In genomic region chr16:81403601-81404391, GRCh38 we compare ENCODE assay signal across 1 cellular context.
TF ChIP-seq lines count a peak whose summit lies in the region.

No MANE protein-coding gene starts in this region.

TF ChIP-seq in K562, 482 proteins besides CTCF, POLR2A, EP300 and RAD21 (continued from another document and continues in another):
- TF ChIP-seq RERE (CRISPR knock-in tag; IDR thresholded peaks at IDR 0.05; ENCODE audit: borderline replicate concordance) (no peak), FUS (optimal IDR thresholded peaks at IDR 0.05; ENCODE audit: low read depth, low read length) (no peak), ZNF41 (CRISPR knock-in tag; conservative IDR thresholded peaks at IDR 0.05) (no peak), ZNF316 (IDR thresholded peaks at IDR 0.05) (no peak), RBM25 (IDR thresholded peaks at IDR 0.05; ENCODE audit: low read depth, low read length, severe bottlenecking) (no peak), ZNF695 (CRISPR knock-in tag; IDR thresholded peaks at IDR 0.05) (no peak), ZKSCAN8 (CRISPR knock-in tag; IDR thresholded peaks at IDR 0.05) (no peak), ZNF668 (CRISPR knock-in tag; IDR thresholded peaks at IDR 0.05) (no peak), ARHGAP35 (IDR thresholded peaks at IDR 0.05; ENCODE audit: partially characterized antibody) (no peak), SP1 (CRISPR knock-in tag; IDR thresholded peaks at IDR 0.05) (no peak; the same call in 1 of the 2 replicates), HLTF (IDR thresholded peaks at IDR 0.05) (0 out of 2 replicates have a peak, but pooled peaks have one; percentile 85), TAF15 (IDR thresholded peaks at IDR 0.05; ENCODE audit: low read depth, low read length) (no peak), ARID2 (IDR thresholded peaks at IDR 0.05) (peak; percentile 100), CHD1 (IDR thresholded peaks at IDR 0.05; ENCODE audit: low read length) (no peak), MLX (CRISPR knock-in tag; conservative IDR thresholded peaks at IDR 0.05) (no peak), EHMT2 (IDR thresholded peaks at IDR 0.05) (no peak), MXD1 (CRISPR knock-in tag; IDR thresholded peaks at IDR 0.05; ENCODE audit: borderline replicate concordance, poor library complexity, severe bottlenecking) (no peak), DACH1 (IDR thresholded peaks at IDR 0.05; ENCODE audit: partially characterized antibody) (no peak), HES1 (IDR thresholded peaks at IDR 0.05; ENCODE audit: low read depth) (no peak), KLF10 (CRISPR knock-in tag; IDR thresholded peaks at IDR 0.05) (no peak), ZNF639 (CRISPR knock-in tag; conservative IDR thresholded peaks at IDR 0.05 in 1 of 2, IDR thresholded peaks at IDR 0.05 in 1 of 2) (no peak), HEY1 (CRISPR knock-in tag; IDR thresholded peaks at IDR 0.05; ENCODE audit: borderline replicate concordance) (no peak), E2F1 (CRISPR knock-in tag; IDR thresholded peaks at IDR 0.05) (no peak), SREBF1 (IDR thresholded peaks at IDR 0.05; ENCODE audit: borderline replicate concordance, low read depth, low read length) (0 out of 2 replicates have a peak, but pooled peaks have one; percentile 55), FOXP4 (CRISPR knock-in tag; IDR thresholded peaks at IDR 0.05; ENCODE audit: borderline replicate concordance) (0 out of 2 replicates have a peak, but pooled peaks have one; percentile 16), SNAPC5 (CRISPR knock-in tag; IDR thresholded peaks at IDR 0.05) (no peak), ESRRA (IDR thresholded peaks at IDR 0.05; ENCODE audit: borderline replicate concordance, low read depth) (peak; percentile 92), KHSRP (IDR thresholded peaks at IDR 0.05) (no peak), FOS (IDR thresholded peaks at IDR 0.05; ENCODE audit: extremely low read depth, insufficient read length) (no peak), ZNF609 (CRISPR knock-in tag; IDR thresholded peaks at IDR 0.05; ENCODE audit: borderline replicate concordance) (no peak), ZMIZ1 (IDR thresholded peaks at IDR 0.05; ENCODE audit: low read depth in 2 of 2, low read length in 2 of 2) (no peak), GTF2E2 (tag; IDR thresholded peaks at IDR 0.05) (no peak), ZNF143 (CRISPR knock-in tag; IDR thresholded peaks at IDR 0.05) (no peak), HDGF (IDR thresholded peaks at IDR 0.05) (peak; percentile 95), HMBOX1 (IDR thresholded peaks at IDR 0.05) (no peak), NONO (IDR thresholded peaks at IDR 0.05; ENCODE audit: low read depth in 2 of 2, low read length in 1 of 2) (peak in 1 of 2 experiments; percentile 78; a peak in 1 of 4 replicates), ZBTB1 (CRISPR knock-in tag; IDR thresholded peaks at IDR 0.05; ENCODE audit: borderline replicate concordance, low read depth) (no peak), HSF4 (CRISPR knock-in tag; IDR thresholded peaks at IDR 0.05; ENCODE audit: borderline replicate concordance) (no peak), ZNF766 (CRISPR knock-in tag; conservative IDR thresholded peaks at IDR 0.05) (no peak), TAL1 (IDR thresholded peaks at IDR 0.05) (no peak)
